In the genomic region with DNA sequence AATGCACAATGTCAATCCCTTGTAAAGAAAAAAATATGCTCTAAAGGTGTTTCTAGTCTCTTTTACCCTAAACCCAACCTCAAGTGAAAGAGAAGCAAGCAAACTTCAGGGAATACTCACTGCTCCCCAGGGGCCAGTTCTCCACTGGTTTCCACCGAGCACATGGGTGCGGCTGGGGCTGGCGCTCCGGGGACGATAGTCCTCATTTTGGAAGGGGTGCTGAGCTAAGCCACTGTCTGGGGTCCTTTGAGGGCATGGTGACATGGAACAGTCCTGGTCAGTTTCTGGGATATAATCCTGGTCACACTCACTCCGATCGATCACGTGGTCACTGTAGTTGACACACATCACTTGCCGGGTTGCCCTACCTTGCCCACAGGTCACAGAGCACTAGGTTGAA, we compare ENCODE assay signal across 24 cellular contexts.
DNase-seq lines count a peak whose midpoint lies in the region; ATAC-seq, FAIRE-seq and TF ChIP-seq lines count a peak whose summit lies in the region.
"Had no signal": no experiment of that assay in that cellular context is flagged by ENCODE, and none has a peak within 500 bp of the region (broad histone marks: within the 10 kb centered on the region; RNA-seq: fewer than 3 reads in every experiment).

No MANE protein-coding gene starts in this region.

- no peak for TF ChIP-seq POLR2A in K562 (conservative IDR thresholded peaks at IDR 0.05)

- H3K79me2 ChIP-seq in K562 (ENCODE audit: control insufficient read depth, insufficient read depth, low read length) = no peaks in the 10 kb centered on the region

- no peak for DNase-seq in K562 (ENCODE audit: extremely low read depth in 1 of 4, low spot score in 3 of 4)
- DNase-seq in mesenchymal stem cell = no peak
- DNase-seq in neuronal stem cell (ENCODE audit: low spot score) = no peak
- no peak for DNase-seq in islet precursor cell
- no peak for DNase-seq in CD1c-positive myeloid dendritic cell (ENCODE audit: extremely low spot score)
- DNase-seq: AML-193; CD4-positive, CD25-positive, alpha-beta regulatory T cell; CD8-positive, alpha-beta memory T cell; COR-L47; DMS 273 treated with DMSO at 0.1 percent for 48 hours; DMS153; DMS53; DMS79; DND-41; EL; GDM1 had no signal

- H2BK5ac ChIP-seq in mesenchymal stem cell (ENCODE audit: low read depth, low read length, poor library complexity, severe bottlenecking) = no peak overlapping the region
- peak overlapping the region; percentile 31 for H2BK5ac ChIP-seq in neuronal stem cell (ENCODE audit: low read length)

- WGBS in K562 (ENCODE audit: insufficient coverage, low coverage, missing lambda C conversion rate) = 13% methylated on average over 9 of the region's 9 CpGs
- 99% methylated on average over 9 of the region's 9 CpGs for WGBS in mesenchymal stem cell
- no CpG with 5 or more reads among the region's 9 CpGs for WGBS in neuronal stem cell (ENCODE audit: extremely low coverage in 2 of 2, insufficient read length in 2 of 2, insufficient replicate concordance in 1 of 2), 2 donors

- H3K79me1 ChIP-seq in mesenchymal stem cell (replicated peaks; ENCODE audit: low read length, poor library complexity, severe bottlenecking) (no peaks in the 10 kb centered on the region), neuronal stem cell (ENCODE audit: low read depth, low read length) (no peaks in the 10 kb centered on the region)

- BruUV-seq in K562 (replicated peaks; lab: Mats Ljungman, UMichigan) = no TSS peak

- no peak overlapping the region for H4K8ac ChIP-seq in mesenchymal stem cell (ENCODE audit: low read length)
- H4K8ac ChIP-seq in neuronal stem cell (ENCODE audit: low read depth, low read length) = no peak overlapping the region

- H3K9me1 ChIP-seq in K562 (ENCODE audit: control insufficient read depth, insufficient read depth, low read length) = no peaks in the 10 kb centered on the region

- no peak overlapping the region for H2AFZ ChIP-seq in K562 (ENCODE audit: low read depth, low read length)
- no peak overlapping the region for H2AFZ ChIP-seq in mesenchymal stem cell (ENCODE audit: low read depth, low read length)
- no peak overlapping the region for H2AFZ ChIP-seq in neuronal stem cell (ENCODE audit: low read length)

- H2BK15ac ChIP-seq in mesenchymal stem cell (ENCODE audit: low read depth, poor library complexity, severe bottlenecking) (peak overlapping the region; percentile 5), neuronal stem cell (ENCODE audit: low read length) (peak overlapping the region; percentile 41)

- no peak for ATAC-seq in K562
- ATAC-seq in HG02970 (IDR thresholded peaks at IDR 0.05; ENCODE audit: low FRiP score, unreplicated experiment) = no peak
- ATAC-seq: A549, GM12878 had no signal

- H3K9ac ChIP-seq in K562 (ENCODE audit: insufficient read depth in 1 of 2, low read depth in 2 of 2, low read length in 2 of 2) (no peak overlapping the region), mesenchymal stem cell (ENCODE audit: low read length) (no peak overlapping the region), neuronal stem cell (ENCODE audit: low read depth, low read length, poor library complexity) (no peak overlapping the region)
- H3K9ac ChIP-seq: BLaER1 treated with 17β-estradiol and CSF1 and Interleukin-3, amounts not matched to agents 10 nM and 100 nM had no signal

- H3K4me1 ChIP-seq in K562 (replicated peaks in 1 of 2; ENCODE audit: control insufficient read depth in 2 of 2, insufficient read depth in 2 of 2, low read length in 2 of 2) (no peaks in the 10 kb centered on the region), mesenchymal stem cell (ENCODE audit: control insufficient read depth, insufficient read depth, low read depth, low read length) (no peaks in the 10 kb centered on the region), neuronal stem cell (ENCODE audit: control insufficient read depth in 2 of 2, insufficient read depth in 1 of 2, low read depth in 1 of 2, low read length in 2 of 2) (peaks cover 2 to 13% of the 10 kb centered on the region in 2 donors)
- H3K4me1 ChIP-seq: A549; BLaER1 treated with 17β-estradiol and CSF1 and Interleukin-3, amounts not matched to agents 10 nM and 100 nM had no signal

- H3K4me3 ChIP-seq in K562 (no peak overlapping the region), mesenchymal stem cell (ENCODE audit: insufficient read depth in 1 of 2, low read depth in 1 of 2, low read length in 2 of 2) (no peak overlapping the region), neuronal stem cell (ENCODE audit: low read length in 2 of 2) (no peak overlapping the region)
- H3K4me3 ChIP-seq: A549; BLaER1 treated with 17β-estradiol and CSF1 and Interleukin-3, amounts not matched to agents 10 nM and 100 nM; GM12878 had no signal

- intact Hi-C loops in K562 (cut with micrococcal nuclease) = no loop called here

- in situ Hi-C loops in K562 (cut with MboI) = no loop called here

- no peak overlapping the region for H3K18ac ChIP-seq in mesenchymal stem cell (ENCODE audit: low read depth in 1 of 2, low read length in 2 of 2)
- peak overlapping the region; percentile 63 for H3K18ac ChIP-seq in neuronal stem cell (ENCODE audit: low read length)

- H3K4ac ChIP-seq in mesenchymal stem cell (ENCODE audit: low read depth in 1 of 2, low read length in 2 of 2) = no peak overlapping the region
- no peak overlapping the region for H3K4ac ChIP-seq in neuronal stem cell (ENCODE audit: low read length)

- H3K27me3 ChIP-seq in K562 (ENCODE audit: control insufficient read depth in 2 of 2, insufficient read depth in 2 of 2, low read length in 2 of 2) (no peaks in the 10 kb centered on the region; a peak in 2 of 5 replicates), mesenchymal stem cell (ENCODE audit: control insufficient read depth in 1 of 2, insufficient read depth in 1 of 2, low read length in 2 of 2) (peaks cover 0 to 29% of the 10 kb centered on the region in 2 experiments), neuronal stem cell (ENCODE audit: control insufficient read depth in 3 of 3, insufficient read depth in 3 of 3, low read depth in 1 of 3, low read length in 3 of 3) (no peaks in the 10 kb centered on the region)
- H3K27me3 ChIP-seq: BLaER1 treated with 17β-estradiol and CSF1 and Interleukin-3, amounts not matched to agents 10 nM and 100 nM had no signal

- H3K9me3 ChIP-seq in K562 (replicated peaks; ENCODE audit: control insufficient read depth, insufficient read depth, low read depth, low read length) = no peaks in the 10 kb centered on the region
- no peaks in the 10 kb centered on the region for H3K9me3 ChIP-seq in mesenchymal stem cell (ENCODE audit: control insufficient read depth, low read length)
- no peaks in the 10 kb centered on the region for H3K9me3 ChIP-seq in neuronal stem cell (replicated peaks in 1 of 2; ENCODE audit: control insufficient read depth in 2 of 2, insufficient read depth in 1 of 2, low read depth in 1 of 2, low read length in 2 of 2)
- H3K9me3 ChIP-seq: A549; BLaER1 treated with 17β-estradiol and CSF1 and Interleukin-3, amounts not matched to agents 10 nM and 100 nM had no signal

- TF ChIP-seq RAD21 in K562 (CRISPR knock-in tag; conservative IDR thresholded peaks at IDR 0.05 in 1 of 2, IDR thresholded peaks at IDR 0.05 in 1 of 2) = no peak

- H3K14ac ChIP-seq in mesenchymal stem cell (ENCODE audit: low read length in 2 of 2) (no peak overlapping the region), neuronal stem cell (ENCODE audit: low read length) (no peak overlapping the region)

- H3K4me2 ChIP-seq in K562 (ENCODE audit: insufficient read depth, low read length) (no peak overlapping the region), mesenchymal stem cell (ENCODE audit: low read length, poor library complexity, severe bottlenecking) (no peak overlapping the region), neuronal stem cell (ENCODE audit: insufficient read depth, low read length, poor library complexity, severe bottlenecking) (no peak overlapping the region)
- H3K4me2 ChIP-seq: A549; BLaER1 treated with 17β-estradiol and CSF1 and Interleukin-3, amounts not matched to agents 10 nM and 100 nM had no signal

- H3K27ac ChIP-seq in K562 (ENCODE audit: extremely low read depth, low read depth, low read length) (no peak overlapping the region), mesenchymal stem cell (ENCODE audit: low read length, poor library complexity, severe bottlenecking) (no peak overlapping the region), neuronal stem cell (replicated peaks; ENCODE audit: low read length) (peak overlapping the region; percentile 76)
- H3K27ac ChIP-seq: 22Rv1; A549; BLaER1 treated with 17β-estradiol and CSF1 and Interleukin-3, amounts not matched to agents 10 nM and 100 nM; C4-2B had no signal

- H2BK120ac ChIP-seq in mesenchymal stem cell (ENCODE audit: low read depth, low read length) = no peak overlapping the region
- H2BK120ac ChIP-seq in neuronal stem cell (ENCODE audit: low read depth, low read length) = no peak overlapping the region

- no peaks in the 10 kb centered on the region for H4K20me1 ChIP-seq in K562 (replicated peaks; ENCODE audit: control insufficient read depth, insufficient read depth, low read length)
- H4K20me1 ChIP-seq: BLaER1 treated with 17β-estradiol and CSF1 and Interleukin-3, amounts not matched to agents 10 nM and 100 nM had no signal

- no peak overlapping the region for H3K23ac ChIP-seq in mesenchymal stem cell (ENCODE audit: low read length in 2 of 2)
- H3K23ac ChIP-seq in neuronal stem cell (ENCODE audit: low read depth, low read length, poor library complexity) = no peak overlapping the region

- H4K91ac ChIP-seq in mesenchymal stem cell (ENCODE audit: low read length) (no peak overlapping the region), neuronal stem cell (ENCODE audit: low read depth, low read length, poor library complexity) (no peak overlapping the region)

- no peak for TF ChIP-seq CTCF in K562 (IDR thresholded peaks at IDR 0.05 in 2 of 3, conservative IDR thresholded peaks at IDR 0.05 in 1 of 3; ENCODE audit: insufficient read depth in 2 of 3, low read depth in 1 of 3, low read length in 3 of 3)

- POLR2A ChIA-PET in K562 (lab: Yijun Ruan, JAX) = no interaction called here

- CTCF ChIA-PET in K562 (lab: Yijun Ruan, JAX; ENCODE audit: low intra/inter-chr PET ratio) = no interaction called here

- no peaks in the 10 kb centered on the region for H3K36me3 ChIP-seq in K562 (ENCODE audit: control insufficient read depth, insufficient read depth, low read length)
- peaks cover 3 to 11% of the 10 kb centered on the region in 2 experiments for H3K36me3 ChIP-seq in mesenchymal stem cell (ENCODE audit: control insufficient read depth in 1 of 2, insufficient read depth in 2 of 2, low read depth in 1 of 2, low read length in 2 of 2)
- H3K36me3 ChIP-seq in neuronal stem cell (replicated peaks in 1 of 2; ENCODE audit: control insufficient read depth in 2 of 2, insufficient read depth in 2 of 2, low read length in 2 of 2) = peaks cover 15 to 19% of the 10 kb centered on the region in 2 donors

- H2AK5ac ChIP-seq in mesenchymal stem cell (ENCODE audit: low read length, severe bottlenecking) (no peak overlapping the region), neuronal stem cell (ENCODE audit: low read depth, low read length) (peak overlapping the region; percentile 78)

- FAIRE-seq in K562 (lab: Jason Lieb, UNC) = no peak
- FAIRE-seq: A549, GM12878, GM12892, GM18507 had no signal

- H2BK12ac ChIP-seq in mesenchymal stem cell (ENCODE audit: low read length in 2 of 2) (no peak overlapping the region), neuronal stem cell (ENCODE audit: low read length) (no peak overlapping the region)

- TF ChIP-seq EP300 in K562 (IDR thresholded peaks at IDR 0.05; ENCODE audit: low read length) = no peak

TF ChIP-seq in K562, 482 proteins besides CTCF, POLR2A, EP300 and RAD21 (continues in another document):
- TF ChIP-seq ZNF232 (CRISPR knock-in tag; IDR thresholded peaks at IDR 0.05) = no peak
